ENCODE assay signal across 8 cellular contexts in the genomic region with DNA sequence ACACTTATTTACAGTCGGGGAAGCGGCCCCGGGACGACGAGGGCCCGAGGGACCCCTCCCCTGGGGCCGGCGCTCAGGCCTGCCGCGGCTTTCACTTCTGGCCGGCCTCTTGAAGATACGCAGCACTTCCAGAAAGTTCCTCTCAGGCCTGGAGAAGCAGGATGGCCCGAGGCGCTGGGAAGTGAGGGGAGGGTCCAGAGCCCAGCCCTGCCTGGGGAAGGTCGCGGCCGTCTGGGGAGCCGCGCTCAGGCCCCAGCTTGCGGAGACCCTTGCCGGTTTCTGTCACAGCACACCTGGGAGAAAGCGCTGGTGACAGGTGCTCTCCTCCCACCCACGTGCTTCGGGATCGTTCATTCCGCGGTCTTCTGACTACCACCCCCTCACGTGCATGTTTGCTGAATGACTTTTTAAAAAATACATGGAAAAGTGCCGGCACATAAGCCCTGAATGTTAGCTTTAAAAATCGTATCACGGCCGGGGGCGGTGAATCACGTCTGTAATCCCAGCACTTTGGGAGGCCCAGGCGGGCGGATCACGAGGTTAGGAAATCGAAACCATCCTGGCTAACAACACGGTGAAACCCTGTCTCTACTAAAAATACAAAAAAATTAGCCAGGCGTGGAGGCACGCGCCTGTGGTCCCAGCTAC. TPM values are rescaled to one million over a fixed set of nuclear protein-coding genes. Genes with fewer than 3 reads are reported as not detected.
DNase-seq lines count a peak whose midpoint lies in the region; ATAC-seq and TF ChIP-seq lines count a peak whose summit lies in the region.

No MANE protein-coding gene starts in this region.

- no peak for TF ChIP-seq CTCF in HFFc6 (IDR thresholded peaks at IDR 0.05)
- TF ChIP-seq CTCF in heart left ventricle (IDR thresholded peaks at IDR 0.05) = no peak

- H3K9ac ChIP-seq in rectal smooth muscle tissue (ENCODE audit: low read length) = peak overlapping the region; percentile 66

- peaks cover 0 to 52% (median 29%) of the 10 kb centered on the region in 9 donors for H3K36me3 ChIP-seq in heart left ventricle
- H3K36me3 ChIP-seq in rectal smooth muscle tissue (ENCODE audit: control insufficient read depth, insufficient read depth, low read length) = peaks cover 3% of the 10 kb centered on the region

- H3K27ac ChIP-seq in heart left ventricle = peak overlapping the region; percentile 91 to 100 (median 97)
- peak overlapping the region; percentile 97 for H3K27ac ChIP-seq in rectal smooth muscle tissue (ENCODE audit: low read depth, low read length)

- DNase-seq in ACHN (peak; percentile 43), HFFc6 (no peak), heart left ventricle (peak in 1 of 5 donors; percentile 23), SW480 (ENCODE audit: low spot score) (no peak)
- no peak for DNase-seq in activated T-cell treated with anti-CD3 and anti-CD28 coated beads, Interleukin-2, amount 50 U/mL, for 72 hours

- H3K4me3 ChIP-seq in heart left ventricle = peak overlapping the region; percentile 72 to 92 (median 87)
- peak overlapping the region; percentile 94 for H3K4me3 ChIP-seq in rectal smooth muscle tissue (ENCODE audit: low read length)

- in situ Hi-C loops in ACHN (cut with HindIII; ENCODE audit: low pct_ligation_motif_present, low pct_unique_long_range_greater_than_20kb, low sequenced_read_pairs) = no loop called here

- ATAC-seq in activated T-cell treated with anti-CD3 and anti-CD28 coated beads, Interleukin-2, amount 50 U/mL, for 72 hours (replicated peaks in 1 of 2) = no peak
- ATAC-seq in heart left ventricle = peak in 3 of 4 donors; percentile 22 to 52 (median 33)
- no peak for ATAC-seq in GM21447 (IDR thresholded peaks at IDR 0.05; ENCODE audit: unreplicated experiment)
- no peak for ATAC-seq in HG03342 (IDR thresholded peaks at IDR 0.05; ENCODE audit: unreplicated experiment)

- H3K9me3 Mint-ChIP-seq in HFFc6 = no peaks in the 10 kb centered on the region
- H3K9me3 Mint-ChIP-seq in activated T-cell treated with anti-CD3 and anti-CD28 coated beads, Interleukin-2, amount 50 U/mL, for 72 hours = no peaks in the 10 kb centered on the region

- TF ChIP-seq POLR2A in heart left ventricle (IDR thresholded peaks at IDR 0.05) = no peak

- 36 to 51% (median 40%) methylated on average over 28 to 42 of the region's 42 CpGs for WGBS in heart left ventricle, 4 donors

- peaks cover 30% of the 10 kb centered on the region for H3K4me1 Mint-ChIP-seq in HFFc6 (ENCODE audit: low read depth)
- H3K4me1 Mint-ChIP-seq in activated T-cell treated with anti-CD3 and anti-CD28 coated beads, Interleukin-2, amount 50 U/mL, for 72 hours (ENCODE audit: low read depth) = peaks cover 51% of the 10 kb centered on the region

- H3K27me3 Mint-ChIP-seq in HFFc6 (ENCODE audit: insufficient read depth) = no peaks in the 10 kb centered on the region; the same call in 1 of the 2 replicates
- no peaks in the 10 kb centered on the region for H3K27me3 Mint-ChIP-seq in activated T-cell treated with anti-CD3 and anti-CD28 coated beads, Interleukin-2, amount 50 U/mL, for 72 hours (ENCODE audit: low read depth)

- H3K27ac Mint-ChIP-seq in HFFc6 = peak overlapping the region; percentile 98
- peak overlapping the region; percentile 91 for H3K27ac Mint-ChIP-seq in activated T-cell treated with anti-CD3 and anti-CD28 coated beads, Interleukin-2, amount 50 U/mL, for 72 hours

- peaks cover 20% of the 10 kb centered on the region for H3K36me3 Mint-ChIP-seq in HFFc6 (ENCODE audit: low read depth)
- H3K36me3 Mint-ChIP-seq in activated T-cell treated with anti-CD3 and anti-CD28 coated beads, Interleukin-2, amount 50 U/mL, for 72 hours (ENCODE audit: insufficient read depth in 2 of 2) = peaks cover 2 to 12% of the 10 kb centered on the region in 2 donors

- H3K27me3 ChIP-seq in heart left ventricle = no peaks in the 10 kb centered on the region
- no peaks in the 10 kb centered on the region for H3K27me3 ChIP-seq in rectal smooth muscle tissue (ENCODE audit: control insufficient read depth, insufficient read depth, low read length)

- H3K4me1 ChIP-seq in heart left ventricle = peaks cover 0 to 39% (median 33%) of the 10 kb centered on the region in 12 donors
- peaks cover 18% of the 10 kb centered on the region for H3K4me1 ChIP-seq in rectal smooth muscle tissue (ENCODE audit: control insufficient read depth, insufficient read depth, low read length)

- H3K9me3 ChIP-seq in heart left ventricle = no peaks in the 10 kb centered on the region

- H3K4me3 Mint-ChIP-seq in HFFc6 = peak overlapping the region; percentile 92
- peak overlapping the region; percentile 89 to 99 for H3K4me3 Mint-ChIP-seq in activated T-cell treated with anti-CD3 and anti-CD28 coated beads, Interleukin-2, amount 50 U/mL, for 72 hours

- intact Hi-C loops in heart left ventricle (cut with DNase I) = loop anchor here in 1 of 10 donors (5.0 kb wide), 1 partner anchor 69 kb away; a partner anchor contains a TSS

RNA-seq across cellular contexts. Expression of a gene that starts 0.7 kb away (rescaled TPM):
- 10 to 100 TPM; 31.4 to 35.9 (median 32.5) TPM for total RNA-seq in HFFc6 (2021; fragmentation: NEBNext Ultra II Directional; extraction: Animal tissue kit (Norgen Biotek cat#: 25700))
- total RNA-seq in activated T-cell treated with anti-CD3 and anti-CD28 coated beads, Interleukin-2, amount 50 U/mL, for 72 hours = 10 to 100 TPM; 32.7 to 40.7 TPM
- total RNA-seq in heart left ventricle = 10 to 100 TPM; 43.7 to 60.4 (median 49.5) TPM
- 10 to 100 TPM; 46.2 to 63.8 TPM for polyA plus RNA-seq in heart left ventricle

Comparison
In these comparisons a context has a peak if more than half of its experiments do, and no peak if none do; other contexts are left out.
1. ATAC-seq: peak in heart left ventricle (3 of 4); none in activated T-cell treated with anti-CD3 and anti-CD28 coated beads, Interleukin-2, amount 50 U/mL, for 72 hours (0 of 2), GM21447 (single experiment) and HG03342 (single experiment).